1 cellular context compared by ENCODE assay signal in genomic region chr1:53942149-53942957, GRCh38.
TF ChIP-seq lines count a peak whose summit lies in the region.

No MANE protein-coding gene starts in this region.

TF ChIP-seq in GM12878, 131 proteins besides CTCF, POLR2A, EP300 and RAD21:
- no peak for TF ChIP-seq PAX8 (IDR thresholded peaks at IDR 0.05)
- TF ChIP-seq JUND (IDR thresholded peaks at IDR 0.05; ENCODE audit: low read depth, low read length), result no peak
- no peak for TF ChIP-seq ZBTB4 (CRISPR knock-in tag; IDR thresholded peaks at IDR 0.05)
- no peak for TF ChIP-seq HCFC1 (IDR thresholded peaks at IDR 0.05; ENCODE audit: low read length)
- TF ChIP-seq STAT1 (conservative IDR thresholded peaks at IDR 0.05), result no peak
- no peak for TF ChIP-seq ATF3 (IDR thresholded peaks at IDR 0.05; ENCODE audit: borderline replicate concordance, extremely low read depth, low read depth, low read length)
- no peak for TF ChIP-seq ELK1 (IDR thresholded peaks at IDR 0.05; ENCODE audit: low read depth, low read length)
- no peak for TF ChIP-seq MEF2B (IDR thresholded peaks at IDR 0.05; ENCODE audit: partially characterized antibody, poor library complexity, severe bottlenecking)
- TF ChIP-seq ZNF217 (IDR thresholded peaks at IDR 0.05), result no peak
- no peak for TF ChIP-seq CEBPB (IDR thresholded peaks at IDR 0.05; ENCODE audit: borderline replicate concordance in 1 of 2, low read depth in 2 of 2, low read length in 2 of 2)
